Comparison of ENCODE assay signal across 1 cellular context in genomic region chr9:85533538-85533937, GRCh38.
TF ChIP-seq lines count a peak whose summit lies in the region.

No MANE protein-coding gene starts in this region.

TF ChIP-seq in HEK293, 187 proteins besides CTCF, POLR2A, EP300 and RAD21 (continued from another document):
- peak; percentile 97 for TF ChIP-seq ZSCAN4 (tag by site-specific recombination; IDR thresholded peaks at IDR 0.05)
